Comparison of ENCODE assay signal across 2 cellular contexts in genomic region chr20:41248371-41249024, GRCh38.
TF ChIP-seq lines count a peak whose summit lies in the region.

No MANE protein-coding gene starts in this region.

TF ChIP-seq in liver, 16 proteins besides CTCF, POLR2A, EP300 and RAD21 (continued from another document):
- TF ChIP-seq REST (IDR thresholded peaks at IDR 0.05), result peak; percentile 50
- TF ChIP-seq ATF3 (IDR thresholded peaks at IDR 0.05), result peak; percentile 35
- peak; percentile 12 for TF ChIP-seq ZBTB33 (IDR thresholded peaks at IDR 0.05)
- TF ChIP-seq NR2F2 (IDR thresholded peaks at IDR 0.05), result peak; percentile 100
- peak; percentile 60 to 72 for TF ChIP-seq JUND (IDR thresholded peaks at IDR 0.05)
- peak; percentile 62 to 71 for TF ChIP-seq HNF4A (conservative IDR thresholded peaks at IDR 0.05)
- no peak for TF ChIP-seq MAX (IDR thresholded peaks at IDR 0.05)

TF ChIP-seq in HepG2, 621 proteins besides CTCF, POLR2A, EP300 and RAD21 (continued from another document):
- TF ChIP-seq HMGXB4 (CRISPR knock-in tag; IDR thresholded peaks at IDR 0.05; ENCODE audit: borderline replicate concordance in 1 of 2, low read depth in 1 of 2) (no peak), MED13 (CRISPR knock-in tag; IDR thresholded peaks at IDR 0.05) (no peak), CREB3 (CRISPR knock-in tag; IDR thresholded peaks at IDR 0.05) (no peak), ATF2 (CRISPR knock-in tag; IDR thresholded peaks at IDR 0.05) (no peak)
